In the genomic region with DNA sequence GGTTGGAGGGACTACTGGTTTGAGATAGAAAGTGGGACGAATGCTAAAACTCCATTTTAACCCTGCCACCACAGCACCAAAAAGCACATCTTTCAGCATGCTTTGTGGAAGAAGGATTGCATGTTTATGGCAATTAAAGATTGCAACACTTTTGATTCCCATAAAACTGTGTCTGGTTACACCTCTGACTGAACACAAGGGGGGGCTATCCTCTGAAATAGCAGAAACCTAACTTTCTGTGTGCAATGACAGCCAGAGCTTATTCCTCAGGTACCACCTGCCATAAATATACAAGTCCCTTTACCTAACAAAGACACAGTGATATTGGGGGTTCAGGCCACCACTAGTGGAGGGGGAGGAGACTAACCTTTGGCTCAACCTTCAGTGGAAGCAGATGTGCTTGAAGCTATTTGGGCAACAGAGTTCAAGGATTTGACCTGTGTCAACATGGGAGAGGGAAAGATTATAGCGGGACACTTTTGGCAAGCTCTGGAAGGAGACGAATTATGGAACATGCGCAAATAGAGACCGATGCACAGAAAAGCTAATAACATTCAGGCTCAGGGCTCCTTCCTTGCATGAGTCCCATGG, we compare ENCODE assay signal across 3 cellular contexts.
A peak's percentile ranks its signal among the peaks of the same experiment; 100 is the strongest.
TF ChIP-seq lines count a peak whose summit lies in the region.

No MANE protein-coding gene starts in this region.

TF ChIP-seq in SK-N-SH, 30 proteins besides CTCF, POLR2A, EP300 and RAD21:
- TF ChIP-seq, protein P1, sequence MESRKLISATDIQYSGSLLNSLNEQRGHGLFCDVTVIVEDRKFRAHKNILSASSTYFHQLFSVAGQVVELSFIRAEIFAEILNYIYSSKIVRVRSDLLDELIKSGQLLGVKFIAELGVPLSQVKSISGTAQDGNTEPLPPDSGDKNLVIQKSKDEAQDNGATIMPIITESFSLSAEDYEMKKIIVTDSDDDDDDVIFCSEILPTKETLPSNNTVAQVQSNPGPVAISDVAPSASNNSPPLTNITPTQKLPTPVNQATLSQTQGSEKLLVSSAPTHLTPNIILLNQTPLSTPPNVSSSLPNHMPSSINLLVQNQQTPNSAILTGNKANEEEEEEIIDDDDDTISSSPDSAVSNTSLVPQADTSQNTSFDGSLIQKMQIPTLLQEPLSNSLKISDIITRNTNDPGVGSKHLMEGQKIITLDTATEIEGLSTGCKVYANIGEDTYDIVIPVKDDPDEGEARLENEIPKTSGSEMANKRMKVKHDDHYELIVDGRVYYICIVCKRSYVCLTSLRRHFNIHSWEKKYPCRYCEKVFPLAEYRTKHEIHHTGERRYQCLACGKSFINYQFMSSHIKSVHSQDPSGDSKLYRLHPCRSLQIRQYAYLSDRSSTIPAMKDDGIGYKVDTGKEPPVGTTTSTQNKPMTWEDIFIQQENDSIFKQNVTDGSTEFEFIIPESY (IDR thresholded peaks at IDR 0.05; ENCODE audit: borderline replicate concordance, low read depth): no peak
- TF ChIP-seq SMC3 (IDR thresholded peaks at IDR 0.05; ENCODE audit: low read depth, low read length) (no peak), MXI1 (IDR thresholded peaks at IDR 0.05; ENCODE audit: low read depth, low read length) (no peak), GATA2 (CRISPR knock-in tag; IDR thresholded peaks at IDR 0.05) (no peak), TCF12 (IDR thresholded peaks at IDR 0.05) (no peak), TAF1 (IDR thresholded peaks at IDR 0.05; ENCODE audit: borderline replicate concordance, low read depth, low read length) (no peak), YY1 (IDR thresholded peaks at IDR 0.05; ENCODE audit: low read depth) (no peak), ELF1 (IDR thresholded peaks at IDR 0.05) (no peak)
- TF ChIP-seq, protein P2, sequence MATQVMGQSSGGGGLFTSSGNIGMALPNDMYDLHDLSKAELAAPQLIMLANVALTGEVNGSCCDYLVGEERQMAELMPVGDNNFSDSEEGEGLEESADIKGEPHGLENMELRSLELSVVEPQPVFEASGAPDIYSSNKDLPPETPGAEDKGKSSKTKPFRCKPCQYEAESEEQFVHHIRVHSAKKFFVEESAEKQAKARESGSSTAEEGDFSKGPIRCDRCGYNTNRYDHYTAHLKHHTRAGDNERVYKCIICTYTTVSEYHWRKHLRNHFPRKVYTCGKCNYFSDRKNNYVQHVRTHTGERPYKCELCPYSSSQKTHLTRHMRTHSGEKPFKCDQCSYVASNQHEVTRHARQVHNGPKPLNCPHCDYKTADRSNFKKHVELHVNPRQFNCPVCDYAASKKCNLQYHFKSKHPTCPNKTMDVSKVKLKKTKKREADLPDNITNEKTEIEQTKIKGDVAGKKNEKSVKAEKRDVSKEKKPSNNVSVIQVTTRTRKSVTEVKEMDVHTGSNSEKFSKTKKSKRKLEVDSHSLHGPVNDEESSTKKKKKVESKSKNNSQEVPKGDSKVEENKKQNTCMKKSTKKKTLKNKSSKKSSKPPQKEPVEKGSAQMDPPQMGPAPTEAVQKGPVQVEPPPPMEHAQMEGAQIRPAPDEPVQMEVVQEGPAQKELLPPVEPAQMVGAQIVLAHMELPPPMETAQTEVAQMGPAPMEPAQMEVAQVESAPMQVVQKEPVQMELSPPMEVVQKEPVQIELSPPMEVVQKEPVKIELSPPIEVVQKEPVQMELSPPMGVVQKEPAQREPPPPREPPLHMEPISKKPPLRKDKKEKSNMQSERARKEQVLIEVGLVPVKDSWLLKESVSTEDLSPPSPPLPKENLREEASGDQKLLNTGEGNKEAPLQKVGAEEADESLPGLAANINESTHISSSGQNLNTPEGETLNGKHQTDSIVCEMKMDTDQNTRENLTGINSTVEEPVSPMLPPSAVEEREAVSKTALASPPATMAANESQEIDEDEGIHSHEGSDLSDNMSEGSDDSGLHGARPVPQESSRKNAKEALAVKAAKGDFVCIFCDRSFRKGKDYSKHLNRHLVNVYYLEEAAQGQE (IDR thresholded peaks at IDR 0.05; ENCODE audit: low read depth, low read length): no peak
- TF ChIP-seq, protein P3, sequence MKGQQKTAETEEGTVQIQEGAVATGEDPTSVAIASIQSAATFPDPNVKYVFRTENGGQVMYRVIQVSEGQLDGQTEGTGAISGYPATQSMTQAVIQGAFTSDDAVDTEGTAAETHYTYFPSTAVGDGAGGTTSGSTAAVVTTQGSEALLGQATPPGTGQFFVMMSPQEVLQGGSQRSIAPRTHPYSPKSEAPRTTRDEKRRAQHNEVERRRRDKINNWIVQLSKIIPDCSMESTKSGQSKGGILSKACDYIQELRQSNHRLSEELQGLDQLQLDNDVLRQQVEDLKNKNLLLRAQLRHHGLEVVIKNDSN (IDR thresholded peaks at IDR 0.05; ENCODE audit: borderline replicate concordance, low read depth): no peak
TF ChIP-seq in SK-N-SH: peak in this region for 0.

TF ChIP-seq in SK-N-SH treated with all-trans-retinoic acid at 6 μM for 48 hours, 23 proteins besides CTCF, POLR2A, EP300 and RAD21:
- TF ChIP-seq GLIS3 (CRISPR knock-in tag; IDR thresholded peaks at IDR 0.05) (no peak), ZNF8 (CRISPR knock-in tag; IDR thresholded peaks at IDR 0.05) (no peak)
- TF ChIP-seq, protein P4, sequence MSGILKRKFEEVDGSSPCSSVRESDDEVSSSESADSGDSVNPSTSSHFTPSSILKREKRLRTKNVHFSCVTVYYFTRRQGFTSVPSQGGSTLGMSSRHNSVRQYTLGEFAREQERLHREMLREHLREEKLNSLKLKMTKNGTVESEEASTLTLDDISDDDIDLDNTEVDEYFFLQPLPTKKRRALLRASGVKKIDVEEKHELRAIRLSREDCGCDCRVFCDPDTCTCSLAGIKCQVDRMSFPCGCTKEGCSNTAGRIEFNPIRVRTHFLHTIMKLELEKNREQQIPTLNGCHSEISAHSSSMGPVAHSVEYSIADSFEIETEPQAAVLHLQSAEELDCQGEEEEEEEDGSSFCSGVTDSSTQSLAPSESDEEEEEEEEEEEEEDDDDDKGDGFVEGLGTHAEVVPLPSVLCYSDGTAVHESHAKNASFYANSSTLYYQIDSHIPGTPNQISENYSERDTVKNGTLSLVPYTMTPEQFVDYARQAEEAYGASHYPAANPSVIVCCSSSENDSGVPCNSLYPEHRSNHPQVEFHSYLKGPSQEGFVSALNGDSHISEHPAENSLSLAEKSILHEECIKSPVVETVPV (CRISPR knock-in tag; IDR thresholded peaks at IDR 0.05): no peak
- TF ChIP-seq, protein P5, sequence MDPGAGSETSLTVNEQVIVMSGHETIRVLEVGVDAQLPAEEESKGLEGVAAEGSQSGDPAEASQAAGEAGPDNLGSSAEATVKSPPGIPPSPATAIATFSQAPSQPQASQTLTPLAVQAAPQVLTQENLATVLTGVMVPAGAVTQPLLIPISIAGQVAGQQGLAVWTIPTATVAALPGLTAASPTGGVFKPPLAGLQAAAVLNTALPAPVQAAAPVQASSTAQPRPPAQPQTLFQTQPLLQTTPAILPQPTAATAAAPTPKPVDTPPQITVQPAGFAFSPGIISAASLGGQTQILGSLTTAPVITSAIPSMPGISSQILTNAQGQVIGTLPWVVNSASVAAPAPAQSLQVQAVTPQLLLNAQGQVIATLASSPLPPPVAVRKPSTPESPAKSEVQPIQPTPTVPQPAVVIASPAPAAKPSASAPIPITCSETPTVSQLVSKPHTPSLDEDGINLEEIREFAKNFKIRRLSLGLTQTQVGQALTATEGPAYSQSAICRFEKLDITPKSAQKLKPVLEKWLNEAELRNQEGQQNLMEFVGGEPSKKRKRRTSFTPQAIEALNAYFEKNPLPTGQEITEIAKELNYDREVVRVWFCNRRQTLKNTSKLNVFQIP (CRISPR knock-in tag; IDR thresholded peaks at IDR 0.05; ENCODE audit: borderline replicate concordance, low read depth): no peak

TF ChIP-seq in H1, 55 proteins besides CTCF, POLR2A, EP300 and RAD21:
- TF ChIP-seq CEBPB (IDR thresholded peaks at IDR 0.05; ENCODE audit: low read depth, low read length): peak; percentile 66; the same call in 1 of the 2 replicates
- no peak for TF ChIP-seq HDAC6 (IDR thresholded peaks at IDR 0.05; ENCODE audit: low read depth, low read length)
